8 cellular contexts compared by ENCODE assay signal in genomic region chr5:114305402-114306207, GRCh38. TPM values are rescaled to one million over a fixed set of nuclear protein-coding genes. Genes with fewer than 3 reads are reported as not detected.
DNase-seq lines count a peak whose midpoint lies in the region; ATAC-seq and TF ChIP-seq lines count a peak whose summit lies in the region.
"Had no signal": no experiment of that assay in that cellular context is flagged by ENCODE, and none has a peak within 500 bp of the region (broad histone marks: within the 10 kb centered on the region; RNA-seq: fewer than 3 reads in every experiment).

No MANE protein-coding gene starts in this region.

- H3K4me3 ChIP-seq in brain microvascular endothelial cell (ENCODE audit: low read depth, low read length), result no peak overlapping the region
- no peak overlapping the region for H3K4me3 ChIP-seq in prostate gland
- no peak overlapping the region for H3K4me3 ChIP-seq in transverse colon
- no peak overlapping the region for H3K4me3 ChIP-seq in adrenal gland
- H3K4me3 ChIP-seq: lung had no signal

- ATAC-seq in GM18858 (IDR thresholded peaks at IDR 0.05; ENCODE audit: unreplicated experiment), result peak; percentile 61
- peak; percentile 41 for ATAC-seq in HG03520 (IDR thresholded peaks at IDR 0.05; ENCODE audit: unreplicated experiment)
- ATAC-seq in GM19397 (IDR thresholded peaks at IDR 0.05; ENCODE audit: unreplicated experiment), result no peak

- intact Hi-C loops in prostate gland (cut with DNase I), result loop anchor here (5.0 to 10.0 kb wide), 3 partner anchors 142 to 501 kb away; no protein-coding TSS in a partner anchor
- intact Hi-C loops in transverse colon (cut with DNase I; ENCODE audit: low total_unique reads), result no loop called here
- intact Hi-C loops in adrenal gland (cut with DNase I), result no loop called here

- in situ Hi-C loops in brain microvascular endothelial cell (cut with HindIII; ENCODE audit: low pct_ligation_motif_present, low sequenced_read_pairs), result no loop called here
- in situ Hi-C loops in transverse colon (cut with MboI; ENCODE audit: low pct_ligation_motif_present in 1 of 4, low pct_unique_long_range_greater_than_20kb in 1 of 4, low sequenced_read_pairs in 3 of 4), result no loop called here

- DNase-seq in brain microvascular endothelial cell (peak; percentile 20), prostate gland (ENCODE audit: low spot score) (no peak), transverse colon (no peak), adrenal gland (no peak)

- H3K9me3 ChIP-seq in prostate gland, result no peaks in the 10 kb centered on the region
- H3K9me3 ChIP-seq in transverse colon, result no peaks in the 10 kb centered on the region
- H3K9me3 ChIP-seq in adrenal gland (replicated peaks in 1 of 3), result no peaks in the 10 kb centered on the region

- H3K4me1 ChIP-seq in prostate gland (replicated peaks) (no peaks in the 10 kb centered on the region), transverse colon (no peaks in the 10 kb centered on the region), adrenal gland (replicated peaks in 1 of 2) (no peaks in the 10 kb centered on the region)

- TF ChIP-seq POLR2A in prostate gland (IDR thresholded peaks at IDR 0.05) (no peak), transverse colon (IDR thresholded peaks at IDR 0.05) (no peak), adrenal gland (IDR thresholded peaks at IDR 0.05) (no peak)

- H3K27me3 ChIP-seq in brain microvascular endothelial cell (replicated peaks), result no peaks in the 10 kb centered on the region
- H3K27me3 ChIP-seq in prostate gland (replicated peaks; ENCODE audit: insufficient read depth), result no peaks in the 10 kb centered on the region
- no peaks in the 10 kb centered on the region for H3K27me3 ChIP-seq in transverse colon
- peaks cover 3% of the 10 kb centered on the region for H3K27me3 ChIP-seq in adrenal gland

- no peak for TF ChIP-seq EP300 in transverse colon (IDR thresholded peaks at IDR 0.05; ENCODE audit: low read depth)

- TF ChIP-seq CTCF in brain microvascular endothelial cell (IDR thresholded peaks at IDR 0.05; ENCODE audit: low read depth, low read length, missing control alignments), result peak; percentile 61
- peak in 3 of 4 experiments; percentile 15 to 22 (median 21) for TF ChIP-seq CTCF in prostate gland (IDR thresholded peaks at IDR 0.05)
- TF ChIP-seq CTCF in transverse colon (IDR thresholded peaks at IDR 0.05), result peak in 1 of 5 experiments; percentile 9
- peak in 3 of 6 experiments; percentile 11 to 34 (median 33) for TF ChIP-seq CTCF in adrenal gland (IDR thresholded peaks at IDR 0.05)

- H3K27ac ChIP-seq in brain microvascular endothelial cell, result no peak overlapping the region
- H3K27ac ChIP-seq in prostate gland, result no peak overlapping the region
- no peak overlapping the region for H3K27ac ChIP-seq in transverse colon
- no peak overlapping the region for H3K27ac ChIP-seq in adrenal gland

- WGBS in prostate gland, result 64% methylated on average over 1 of the region's 1 CpG
- 64% methylated on average over 1 of the region's 1 CpG; no CpG with 5 or more reads in 1 of the 2 donors for WGBS in transverse colon (ENCODE audit: low coverage in 1 of 2), 2 donors
- 83 to 100% (median 100%) methylated on average over 1 of the region's 1 CpG; no CpG with 5 or more reads in 1 of the 4 donors for WGBS in adrenal gland, 4 donors

- H3K36me3 ChIP-seq in brain microvascular endothelial cell (replicated peaks) (no peaks in the 10 kb centered on the region), prostate gland (no peaks in the 10 kb centered on the region), transverse colon (no peaks in the 10 kb centered on the region), adrenal gland (replicated peaks in 1 of 2) (no peaks in the 10 kb centered on the region)

RNA-seq across cellular contexts. Expression of gene KCNN2, which starts 56.3 kb away (rescaled TPM):
- total RNA-seq in prostate gland, result 10 to 100 TPM; 13.9 to 15.3 TPM
- 1 to 10 TPM in 1 of 4 donors, under 1 TPM in 3; 0.16 to 5.8 (median 0.58) TPM for total RNA-seq in transverse colon
- 10 to 100 TPM; 27.3 to 62.7 (median 48.1) TPM for total RNA-seq in adrenal gland
- polyA plus RNA-seq in adrenal gland, result 100 to 1,000 TPM in 1 of 3 donors, 10 to 100 TPM in 2; 39.4 to 184 (median 45.6) TPM
